17 cellular contexts compared by ENCODE assay signal in genomic region chr6:135875446-135875845, GRCh38.
"Had no signal": no experiment of that assay in that cellular context is flagged by ENCODE, and none has a peak within 500 bp of the region (broad histone marks: within the 10 kb centered on the region; RNA-seq: fewer than 3 reads in every experiment).

No MANE protein-coding gene starts in this region.

- H3K36me3 Mint-ChIP-seq: memory B cell; stimulated activated effector memory CD8-positive, alpha-beta T cell treated with anti-CD3 and anti-CD28 coated beads, Interleukin-12 subunit alpha, Interleukin-12 subunit beta, amount 100 ng/mL, for 72 hours had no signal

- H3K4me3 Mint-ChIP-seq: activated CD8-positive, alpha-beta memory T cell treated with anti-CD3 and anti-CD28 coated beads, Interleukin-2, amount 10 ng/mL, durations not matched to agents 7 days and 5 days; activated T-cell treated with anti-CD3 and anti-CD28 coated beads, Interleukin-2, amount 50 U/mL, for 24 hours; memory B cell; neural crest cell; stimulated activated effector memory CD8-positive, alpha-beta T cell treated with anti-CD3 and anti-CD28 coated beads, Interleukin-12 subunit alpha, Interleukin-12 subunit beta, amount 100 ng/mL, for 72 hours; T-helper 1 cell treated with Interleukin-12 subunit alpha and Interleukin-12 subunit beta and Interleukin-4 antibody, amounts not matched to agents 30 μg/mL and 1 μg/mL, for 36 hours had no signal

- DNase-seq: activated CD4-positive, alpha-beta T cell treated with anti-CD3 and anti-CD28 coated beads, Interleukin-2, amount 50 U/mL, for 48 hours; activated CD8-positive, alpha-beta memory T cell treated with anti-CD3 and anti-CD28 coated beads, Interleukin-2, amount 10 ng/mL, durations not matched to agents 7 days and 5 days; activated effector memory CD4-positive, alpha-beta T cell treated with Interleukin-2 at 50 U/mL for 16 hours; activated T-cell treated with anti-CD3 and anti-CD28 coated beads, Interleukin-2, amount 50 U/mL, for 24 hours; caudate nucleus; effector memory CD4-positive, alpha-beta T cell; head of caudate nucleus; posterior cingulate gyrus; substantia nigra; transverse colon had no signal

- H3K9me3 Mint-ChIP-seq: activated T-cell treated with anti-CD3 and anti-CD28 coated beads, Interleukin-2, amount 50 U/mL, for 24 hours; memory B cell; neural crest cell; stimulated activated effector memory CD8-positive, alpha-beta T cell treated with anti-CD3 and anti-CD28 coated beads, Interleukin-12 subunit alpha, Interleukin-12 subunit beta, amount 100 ng/mL, for 72 hours; T-helper 1 cell treated with Interleukin-12 subunit alpha and Interleukin-12 subunit beta and Interleukin-4 antibody, amounts not matched to agents 30 μg/mL and 1 μg/mL, for 36 hours had no signal

- ATAC-seq: activated CD8-positive, alpha-beta memory T cell treated with anti-CD3 and anti-CD28 coated beads, Interleukin-2, amount 10 ng/mL, durations not matched to agents 7 days and 5 days; activated naive CD4-positive, alpha-beta T cell treated with anti-CD3 and anti-CD28 coated beads, Interleukin-2, amount 50 U/mL, for 72 hours; left lobe of liver; stimulated activated effector memory CD8-positive, alpha-beta T cell treated with anti-CD3 and anti-CD28 coated beads, Interleukin-12 subunit alpha, Interleukin-12 subunit beta, amount 100 ng/mL, for 72 hours had no signal

- H3K27me3 Mint-ChIP-seq: activated CD8-positive, alpha-beta memory T cell treated with anti-CD3 and anti-CD28 coated beads, Interleukin-2, amount 10 ng/mL, durations not matched to agents 7 days and 5 days; activated T-cell treated with anti-CD3 and anti-CD28 coated beads, Interleukin-2, amount 50 U/mL, for 24 hours; memory B cell had no signal

- H3K4me3 ChIP-seq: skin epidermis, transverse colon had no signal

- H3K27ac Mint-ChIP-seq: activated CD8-positive, alpha-beta memory T cell treated with anti-CD3 and anti-CD28 coated beads, Interleukin-2, amount 10 ng/mL, durations not matched to agents 7 days and 5 days; activated naive CD4-positive, alpha-beta T cell treated with anti-CD3 and anti-CD28 coated beads, Interleukin-2, amount 50 U/mL, for 72 hours; activated T-cell treated with anti-CD3 and anti-CD28 coated beads, Interleukin-2, amount 50 U/mL, for 24 hours; memory B cell; stimulated activated effector memory CD8-positive, alpha-beta T cell treated with anti-CD3 and anti-CD28 coated beads, Interleukin-12 subunit alpha, Interleukin-12 subunit beta, amount 100 ng/mL, for 72 hours had no signal
